ENCODE assay signal across 14 cellular contexts in the genomic region with DNA sequence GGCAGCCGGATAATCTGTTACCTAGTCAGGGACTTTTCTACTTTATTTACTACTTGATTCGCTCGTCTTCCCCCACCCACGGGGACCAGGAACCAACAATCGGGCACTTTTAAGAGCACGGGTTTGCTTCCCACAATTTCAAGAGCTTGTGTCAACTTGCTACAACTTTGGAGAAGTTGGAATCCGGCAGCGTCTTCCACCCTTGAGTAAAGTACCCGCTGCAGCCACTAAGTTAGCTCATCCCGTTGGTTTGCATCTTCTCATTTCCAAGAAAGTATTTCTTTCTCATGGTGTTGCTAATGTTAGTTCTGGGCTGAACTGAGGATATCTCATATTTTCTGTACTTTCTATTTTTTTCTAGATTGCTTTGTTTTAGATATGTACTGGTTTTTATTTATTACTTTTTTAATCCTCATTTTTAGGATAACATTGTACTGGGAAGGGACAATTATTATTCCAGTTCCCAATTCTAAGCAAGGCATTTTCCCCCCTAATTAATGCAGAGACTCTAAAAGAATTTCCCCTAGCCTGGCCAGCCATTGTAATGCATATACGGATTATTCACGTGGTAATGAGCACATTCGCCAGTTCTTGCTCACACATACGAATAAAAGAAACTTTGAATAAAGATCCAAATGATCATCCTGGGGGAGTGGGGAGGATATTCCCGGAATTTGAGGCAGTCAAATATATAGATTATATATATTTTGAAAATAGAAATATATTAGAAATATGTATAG. TPM values are rescaled to one million over a fixed set of nuclear protein-coding genes. Genes with fewer than 3 reads are reported as not detected.
DNase-seq lines count a peak whose midpoint lies in the region; ATAC-seq and TF ChIP-seq lines count a peak whose summit lies in the region.
"Had no signal": no experiment of that assay in that cellular context is flagged by ENCODE, and none has a peak within 500 bp of the region (broad histone marks: within the 10 kb centered on the region; RNA-seq: fewer than 3 reads in every experiment).

No MANE protein-coding gene starts in this region.

- 1 to 2% methylated on average over 7 to 8 of the region's 15 CpGs for WGBS in mesodermal cell (ENCODE audit: insufficient coverage in 2 of 2), 2 experiments

- H3K27ac ChIP-seq in dorsolateral prefrontal cortex (peak overlapping the region; percentile 27 to 100 (median 93)), mesodermal cell (ENCODE audit: low read depth, low read length, severe bottlenecking) (no peak overlapping the region)
- H3K27ac ChIP-seq: GM23248 had no signal

- peak in 1 of 56 donors; percentile 3 for TF ChIP-seq CTCF in dorsolateral prefrontal cortex (IDR thresholded peaks at IDR 0.05 in 54 of 56, conservative IDR thresholded peaks at IDR 0.05 in 2 of 56; ENCODE audit: low read depth in 1 of 56, partially characterized antibody in 56 of 56)

- peaks cover 0 to 100% (median 60%) of the 10 kb centered on the region in 45 donors for H3K27me3 ChIP-seq in dorsolateral prefrontal cortex

- peaks cover 10% of the 10 kb centered on the region for H3K4me1 ChIP-seq in mesodermal cell (ENCODE audit: control insufficient read depth, insufficient read depth, low read length, poor library complexity, severe bottlenecking)

- intact Hi-C loops in dorsolateral prefrontal cortex (cut with DNase I), result loop anchor here in 1 of 2 donors (10.0 kb wide), 1 partner anchor 899 kb away; no protein-coding TSS in a partner anchor

- no peaks in the 10 kb centered on the region for H3K36me3 ChIP-seq in mesodermal cell (ENCODE audit: control insufficient read depth, insufficient read depth, low read length)

- H3K4me3 ChIP-seq in dorsolateral prefrontal cortex, result peak overlapping the region; percentile 26 to 93 (median 66)
- peak overlapping the region; percentile 19 for H3K4me3 ChIP-seq in mesodermal cell (ENCODE audit: extremely low read depth, insufficient read depth, low read length, poor library complexity, severe bottlenecking)
- H3K4me3 ChIP-seq: GM23248 had no signal

- H3K9me3 ChIP-seq in mesodermal cell (ENCODE audit: control insufficient read depth, low read length), result no peaks in the 10 kb centered on the region

- peak; percentile 63 for DNase-seq in DMS53 (lab: John Stamatoyannopoulos, UW)
- peak; percentile 87 for DNase-seq in NCI-H146 treated with DMSO at 0.1 percent for 48 hours (lab: John Stamatoyannopoulos, UW; ENCODE audit: unreplicated experiment)
- no peak for DNase-seq in dorsolateral prefrontal cortex
- no peak for DNase-seq in DMS79 treated with DMSO at 0.1 percent for 48 hours (lab: John Stamatoyannopoulos, UW)
- DNase-seq in AML-193 (lab: John Stamatoyannopoulos, UW), result no peak
- no peak for DNase-seq in GM19240 (ENCODE audit: insufficient read length, low spot score)
- DNase-seq: activated naive CD4-positive, alpha-beta T cell; GM23248; NCI-H524 treated with DMSO at 0.1 percent for 48 hours; SHP77 treated with DMSO at 0.1 percent for 48 hours; stimulated activated CD4-positive, alpha-beta T cell treated with anti-CD3 and anti-CD28 coated beads, Interleukin-4, amount 100 ng/mL, for 24 hours; stimulated activated naive B cell treated with anti-CD40 and anti-IgM and Interleukin-4, amounts not matched to agents 10 μg/mL and 1 μg/mL and 100 μg/mL, for 72 hours had no signal

- no peak for ATAC-seq in GM21717 (IDR thresholded peaks at IDR 0.05; ENCODE audit: unreplicated experiment)
- ATAC-seq: stimulated activated naive B cell treated with anti-CD40 and anti-IgM and Interleukin-4, amounts not matched to agents 10 μg/mL and 1 μg/mL and 100 μg/mL, for 72 hours had no signal

RNA-seq across cellular contexts. Expression of a gene that starts 4.0 kb away (rescaled TPM):
- total RNA-seq in dorsolateral prefrontal cortex, result 100 to 1,000 TPM in 10 of 120 experiments, 10 to 100 TPM in 110; 34.2 to 159 (median 72.8) TPM
- 8.7 TPM for polyA plus RNA-seq in mesodermal cell (2013, experiment 1 of 2)
- 6.8 TPM for polyA plus RNA-seq in mesodermal cell (2013, experiment 2 of 2)
- total RNA-seq: GM23248 had no signal
- polyA plus RNA-seq: GM23248 had no signal

Comparison
In these comparisons a context has a peak if more than half of its experiments do, and no peak if none do; other contexts are left out.
1. DNase-seq: peak in DMS53 (single experiment) and NCI-H146 treated with DMSO at 0.1 percent for 48 hours (single experiment); none in dorsolateral prefrontal cortex (0 of 10), DMS79 treated with DMSO at 0.1 percent for 48 hours (single experiment), AML-193 (0 of 2) and GM19240 (single experiment).